ENCODE assay signal across 1 cellular context in genomic region chr16:68800257-68800875, GRCh38.
TF ChIP-seq lines count a peak whose summit lies in the region.

No MANE protein-coding gene starts in this region.

TF ChIP-seq in HepG2, 621 proteins besides CTCF, POLR2A, EP300 and RAD21 (continued from another document and continues in another):
- peak; percentile 75; the same call in 1 of the 2 replicates for TF ChIP-seq HMGXB3 (CRISPR knock-in tag; IDR thresholded peaks at IDR 0.05; ENCODE audit: borderline replicate concordance)
- no peak for TF ChIP-seq TEAD2 (CRISPR knock-in tag; IDR thresholded peaks at IDR 0.05)
- TF ChIP-seq RARG (CRISPR knock-in tag; IDR thresholded peaks at IDR 0.05; ENCODE audit: low read depth), result no peak
- 0 out of 2 replicates have a peak, but pooled peaks have one; percentile 25 for TF ChIP-seq TBX2 (CRISPR knock-in tag; IDR thresholded peaks at IDR 0.05; ENCODE audit: borderline replicate concordance)
- no peak for TF ChIP-seq RFXAP (CRISPR knock-in tag; IDR thresholded peaks at IDR 0.05; ENCODE audit: borderline replicate concordance)
- no peak for TF ChIP-seq THYN1 (CRISPR knock-in tag; IDR thresholded peaks at IDR 0.05; ENCODE audit: borderline replicate concordance, low read depth)
- TF ChIP-seq, protein P1, sequence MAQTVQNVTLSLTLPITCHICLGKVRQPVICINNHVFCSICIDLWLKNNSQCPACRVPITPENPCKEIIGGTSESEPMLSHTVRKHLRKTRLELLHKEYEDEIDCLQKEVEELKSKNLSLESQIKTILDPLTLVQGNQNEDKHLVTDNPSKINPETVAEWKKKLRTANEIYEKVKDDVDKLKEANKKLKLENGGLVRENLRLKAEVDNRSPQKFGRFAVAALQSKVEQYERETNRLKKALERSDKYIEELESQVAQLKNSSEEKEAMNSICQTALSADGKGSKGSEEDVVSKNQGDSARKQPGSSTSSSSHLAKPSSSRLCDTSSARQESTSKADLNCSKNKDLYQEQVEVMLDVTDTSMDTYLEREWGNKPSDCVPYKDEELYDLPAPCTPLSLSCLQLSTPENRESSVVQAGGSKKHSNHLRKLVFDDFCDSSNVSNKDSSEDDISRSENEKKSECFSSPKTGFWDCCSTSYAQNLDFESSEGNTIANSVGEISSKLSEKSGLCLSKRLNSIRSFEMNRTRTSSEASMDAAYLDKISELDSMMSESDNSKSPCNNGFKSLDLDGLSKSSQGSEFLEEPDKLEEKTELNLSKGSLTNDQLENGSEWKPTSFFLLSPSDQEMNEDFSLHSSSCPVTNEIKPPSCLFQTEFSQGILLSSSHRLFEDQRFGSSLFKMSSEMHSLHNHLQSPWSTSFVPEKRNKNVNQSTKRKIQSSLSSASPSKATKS (CRISPR knock-in tag; IDR thresholded peaks at IDR 0.05), result no peak
- TF ChIP-seq POLR2G (IDR thresholded peaks at IDR 0.05; ENCODE audit: low read depth, low read length), result no peak
- TF ChIP-seq SKI (IDR thresholded peaks at IDR 0.05; ENCODE audit: partially characterized antibody), result no peak
- TF ChIP-seq RXRB (CRISPR knock-in tag; IDR thresholded peaks at IDR 0.05; ENCODE audit: borderline replicate concordance), result peak; percentile 53; the same call in 1 of the 2 replicates
- TF ChIP-seq ZNF670 (CRISPR knock-in tag; IDR thresholded peaks at IDR 0.05; ENCODE audit: borderline replicate concordance), result no peak
- no peak for TF ChIP-seq ZNF33A (CRISPR knock-in tag; IDR thresholded peaks at IDR 0.05; ENCODE audit: borderline replicate concordance)
- no peak for TF ChIP-seq ZBTB43 (CRISPR knock-in tag; conservative IDR thresholded peaks at IDR 0.05)
- TF ChIP-seq PATZ1 (CRISPR knock-in tag; IDR thresholded peaks at IDR 0.05), result no peak
- TF ChIP-seq, protein P2, sequence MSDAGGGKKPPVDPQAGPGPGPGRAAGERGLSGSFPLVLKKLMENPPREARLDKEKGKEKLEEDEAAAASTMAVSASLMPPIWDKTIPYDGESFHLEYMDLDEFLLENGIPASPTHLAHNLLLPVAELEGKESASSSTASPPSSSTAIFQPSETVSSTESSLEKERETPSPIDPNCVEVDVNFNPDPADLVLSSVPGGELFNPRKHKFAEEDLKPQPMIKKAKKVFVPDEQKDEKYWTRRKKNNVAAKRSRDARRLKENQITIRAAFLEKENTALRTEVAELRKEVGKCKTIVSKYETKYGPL (CRISPR knock-in tag; IDR thresholded peaks at IDR 0.05), result no peak
- no peak for TF ChIP-seq MED13 (CRISPR knock-in tag; IDR thresholded peaks at IDR 0.05)
- no peak for TF ChIP-seq ZC3H13 (CRISPR knock-in tag; IDR thresholded peaks at IDR 0.05)
- peak; percentile 66; the same call in 1 of the 2 replicates for TF ChIP-seq IKZF5 (CRISPR knock-in tag; IDR thresholded peaks at IDR 0.05)
- no peak for TF ChIP-seq FOSL1 (CRISPR knock-in tag; IDR thresholded peaks at IDR 0.05; ENCODE audit: borderline replicate concordance)
- TF ChIP-seq ZNF672 (CRISPR knock-in tag; IDR thresholded peaks at IDR 0.05), result no peak
- TF ChIP-seq NKX3-1 (CRISPR knock-in tag; IDR thresholded peaks at IDR 0.05), result no peak
- no peak for TF ChIP-seq PBX2 (CRISPR knock-in tag; IDR thresholded peaks at IDR 0.05)
- no peak for TF ChIP-seq TCF12 (IDR thresholded peaks at IDR 0.05)
- TF ChIP-seq TCF12 (CRISPR knock-in tag; IDR thresholded peaks at IDR 0.05), result no peak
- TF ChIP-seq MAFF (IDR thresholded peaks at IDR 0.05; ENCODE audit: low read depth, low read length), result peak; percentile 52; the same call in 1 of the 2 replicates
- TF ChIP-seq ZNF567 (CRISPR knock-in tag; IDR thresholded peaks at IDR 0.05; ENCODE audit: borderline replicate concordance), result no peak
- TF ChIP-seq GLMP (CRISPR knock-in tag; IDR thresholded peaks at IDR 0.05; ENCODE audit: borderline replicate concordance), result no peak
- TF ChIP-seq NFIB (CRISPR knock-in tag; IDR thresholded peaks at IDR 0.05; ENCODE audit: borderline replicate concordance), result no peak
- TF ChIP-seq, protein P3, sequence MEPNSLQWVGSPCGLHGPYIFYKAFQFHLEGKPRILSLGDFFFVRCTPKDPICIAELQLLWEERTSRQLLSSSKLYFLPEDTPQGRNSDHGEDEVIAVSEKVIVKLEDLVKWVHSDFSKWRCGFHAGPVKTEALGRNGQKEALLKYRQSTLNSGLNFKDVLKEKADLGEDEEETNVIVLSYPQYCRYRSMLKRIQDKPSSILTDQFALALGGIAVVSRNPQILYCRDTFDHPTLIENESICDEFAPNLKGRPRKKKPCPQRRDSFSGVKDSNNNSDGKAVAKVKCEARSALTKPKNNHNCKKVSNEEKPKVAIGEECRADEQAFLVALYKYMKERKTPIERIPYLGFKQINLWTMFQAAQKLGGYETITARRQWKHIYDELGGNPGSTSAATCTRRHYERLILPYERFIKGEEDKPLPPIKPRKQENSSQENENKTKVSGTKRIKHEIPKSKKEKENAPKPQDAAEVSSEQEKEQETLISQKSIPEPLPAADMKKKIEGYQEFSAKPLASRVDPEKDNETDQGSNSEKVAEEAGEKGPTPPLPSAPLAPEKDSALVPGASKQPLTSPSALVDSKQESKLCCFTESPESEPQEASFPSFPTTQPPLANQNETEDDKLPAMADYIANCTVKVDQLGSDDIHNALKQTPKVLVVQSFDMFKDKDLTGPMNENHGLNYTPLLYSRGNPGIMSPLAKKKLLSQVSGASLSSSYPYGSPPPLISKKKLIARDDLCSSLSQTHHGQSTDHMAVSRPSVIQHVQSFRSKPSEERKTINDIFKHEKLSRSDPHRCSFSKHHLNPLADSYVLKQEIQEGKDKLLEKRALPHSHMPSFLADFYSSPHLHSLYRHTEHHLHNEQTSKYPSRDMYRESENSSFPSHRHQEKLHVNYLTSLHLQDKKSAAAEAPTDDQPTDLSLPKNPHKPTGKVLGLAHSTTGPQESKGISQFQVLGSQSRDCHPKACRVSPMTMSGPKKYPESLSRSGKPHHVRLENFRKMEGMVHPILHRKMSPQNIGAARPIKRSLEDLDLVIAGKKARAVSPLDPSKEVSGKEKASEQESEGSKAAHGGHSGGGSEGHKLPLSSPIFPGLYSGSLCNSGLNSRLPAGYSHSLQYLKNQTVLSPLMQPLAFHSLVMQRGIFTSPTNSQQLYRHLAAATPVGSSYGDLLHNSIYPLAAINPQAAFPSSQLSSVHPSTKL (CRISPR knock-in tag; IDR thresholded peaks at IDR 0.05), result peak; percentile 50; the same call in 1 of the 2 replicates
